Comparison of ENCODE assay signal across 24 cellular contexts in genomic region chr19:1612114-1613086, GRCh38. TPM values are rescaled to one million over a fixed set of nuclear protein-coding genes. Genes with fewer than 3 reads are reported as not detected.
DNase-seq lines count a peak whose midpoint lies in the region; ATAC-seq, FAIRE-seq and TF ChIP-seq lines count a peak whose summit lies in the region.
"Had no signal": no experiment of that assay in that cellular context is flagged by ENCODE, and none has a peak within 500 bp of the region (broad histone marks: within the 10 kb centered on the region; RNA-seq: fewer than 3 reads in every experiment).

No MANE protein-coding gene starts in this region.

- no peaks in the 10 kb centered on the region for H3K9me1 ChIP-seq in K562 (ENCODE audit: control insufficient read depth, insufficient read depth, low read length)

- H3K4me3 ChIP-seq in HepG2 (replicated peaks in 1 of 3; ENCODE audit: insufficient read depth in 1 of 3, low read depth in 2 of 3, low read length in 3 of 3) = no peak overlapping the region
- H3K4me3 ChIP-seq in right lobe of liver = no peak overlapping the region
- no peak overlapping the region for H3K4me3 ChIP-seq in HL-60 (replicated peaks; ENCODE audit: insufficient read depth, low read length)
- no peak overlapping the region for H3K4me3 ChIP-seq in K562
- H3K4me3 ChIP-seq: SJCRH30 had no signal

- H3K79me2 ChIP-seq in HepG2 (ENCODE audit: insufficient read depth, low read length) (no peaks in the 10 kb centered on the region), K562 (ENCODE audit: control insufficient read depth, insufficient read depth, low read length) (no peaks in the 10 kb centered on the region)

- H3K27ac ChIP-seq in HepG2 (ENCODE audit: extremely low read length, insufficient read depth, low read length) = no peak overlapping the region
- no peak overlapping the region for H3K27ac ChIP-seq in right lobe of liver
- peak overlapping the region; percentile 34; the same call in 1 of the 2 replicates for H3K27ac ChIP-seq in HL-60 (replicated peaks)
- no peak overlapping the region for H3K27ac ChIP-seq in K562 (ENCODE audit: extremely low read depth, low read depth, low read length)
- H3K27ac ChIP-seq: SJCRH30 had no signal

- CTCF ChIA-PET in HepG2 (lab: Yijun Ruan, JAX; ENCODE audit: low intra/inter-chr PET ratio, low total read pairs) = no interaction called here
- CTCF ChIA-PET in K562 (lab: Yijun Ruan, JAX; ENCODE audit: low intra/inter-chr PET ratio) = no interaction called here

- BruUV-seq in HepG2 (replicated peaks; lab: Mats Ljungman, UMichigan) (no TSS peak), K562 (replicated peaks; lab: Mats Ljungman, UMichigan) (no TSS peak)

- H3K27me3 ChIP-seq in HepG2 (ENCODE audit: control insufficient read depth in 1 of 2, insufficient read depth in 2 of 2, low read length in 2 of 2) (no peaks in the 10 kb centered on the region), right lobe of liver (no peaks in the 10 kb centered on the region), HL-60 (ENCODE audit: insufficient read depth, poor library complexity, severe bottlenecking) (no peaks in the 10 kb centered on the region), K562 (ENCODE audit: control insufficient read depth in 2 of 2, insufficient read depth in 2 of 2, low read length in 2 of 2) (no peaks in the 10 kb centered on the region)
- H3K27me3 ChIP-seq: SJCRH30 had no signal

- TF ChIP-seq POLR2A in HepG2 (IDR thresholded peaks at IDR 0.05; ENCODE audit: insufficient read depth in 1 of 2, low read depth in 2 of 2, low read length in 2 of 2) = no peak
- no peak for TF ChIP-seq POLR2A in right lobe of liver (IDR thresholded peaks at IDR 0.05)
- TF ChIP-seq POLR2A in K562 (conservative IDR thresholded peaks at IDR 0.05) = peak; percentile 29; the same call in 1 of the 2 replicates

- POLR2A ChIA-PET in HepG2 (lab: Yijun Ruan, JAX) (no interaction called here), K562 (lab: Yijun Ruan, JAX) (no interaction called here)

- no peaks in the 10 kb centered on the region for H3K9me3 ChIP-seq in HepG2 (ENCODE audit: low read length)
- H3K9me3 ChIP-seq in right lobe of liver = no peaks in the 10 kb centered on the region
- H3K9me3 ChIP-seq in K562 (replicated peaks; ENCODE audit: control insufficient read depth, insufficient read depth, low read depth, low read length) = no peaks in the 10 kb centered on the region
- H3K9me3 ChIP-seq: SJCRH30 had no signal

- no peak for TF ChIP-seq EP300 in HepG2 (IDR thresholded peaks at IDR 0.05; ENCODE audit: low read depth in 2 of 2, low read length in 2 of 2)
- TF ChIP-seq EP300 in HepG2 (CRISPR knock-in tag; IDR thresholded peaks at IDR 0.05; ENCODE audit: borderline replicate concordance) = no peak
- TF ChIP-seq EP300 in K562 (IDR thresholded peaks at IDR 0.05; ENCODE audit: low read length) = no peak

- TF ChIP-seq CTCF in HepG2 (CRISPR knock-in tag; IDR thresholded peaks at IDR 0.05) (no peak), right lobe of liver (IDR thresholded peaks at IDR 0.05) (no peak), HL-60 (IDR thresholded peaks at IDR 0.05; ENCODE audit: insufficient read depth, low read length) (no peak), K562 (IDR thresholded peaks at IDR 0.05 in 2 of 3, conservative IDR thresholded peaks at IDR 0.05 in 1 of 3; ENCODE audit: insufficient read depth in 2 of 3, low read depth in 1 of 3, low read length in 3 of 3) (no peak)

- in situ Hi-C loops in HepG2 (cut with HindIII; ENCODE audit: extremely low pct_ligation_motif_present, low pct_unique_long_range_greater_than_20kb) = no loop called here
- in situ Hi-C loops in K562 (cut with MboI) = no loop called here

- no peak for DNase-seq in HepG2 (ENCODE audit: low spot score)
- DNase-seq in right lobe of liver = no peak
- DNase-seq in HL-60 (ENCODE audit: low read depth in 1 of 2, low spot score in 1 of 2) = no peak
- no peak for DNase-seq in K562 (ENCODE audit: extremely low read depth in 1 of 4, low spot score in 3 of 4)
- DNase-seq in SW480 (ENCODE audit: low spot score) = no peak
- DNase-seq in activated gamma-delta T cell treated with Interleukin-2 at 50 U/mL for 16 hours = no peak
- no peak for DNase-seq in NCI-H1105 (lab: John Stamatoyannopoulos, UW)
- DNase-seq: AML-193, DMS53, GDM1, GOT3, IMR-90, Karpas-422, NCI-H1417, NCI-H1694 treated with DMSO at 0.1 percent for 48 hours, NCI-H2081 treated with DMSO at 0.1 percent for 48 hours, NCI-H2171 treated with DMSO at 0.1 percent for 48 hours, NCI-H526, PC-3, SJCRH30, T-helper 1 cell had no signal

- no peak for FAIRE-seq in HepG2 (lab: Jason Lieb, UNC)
- FAIRE-seq in K562 (lab: Jason Lieb, UNC) = no peak
- FAIRE-seq: D721Med, GM19239 had no signal

- H3K9ac ChIP-seq in HepG2 (ENCODE audit: insufficient read depth, low read depth, low read length) = no peak overlapping the region
- 0 out of 4 replicates have a peak overlapping the region, but pooled peaks of 1 of the 2 experiments have one; percentile 10 for H3K9ac ChIP-seq in K562 (ENCODE audit: insufficient read depth in 1 of 2, low read depth in 2 of 2, low read length in 2 of 2)

- H2AFZ ChIP-seq in HepG2 (ENCODE audit: low read length) = no peak overlapping the region
- H2AFZ ChIP-seq in K562 (ENCODE audit: low read depth, low read length) = no peak overlapping the region

- H3K36me3 ChIP-seq in HepG2 (replicated peaks in 1 of 2; ENCODE audit: control insufficient read depth in 1 of 2, insufficient read depth in 2 of 2, low read length in 2 of 2) (peaks cover 30 to 45% of the 10 kb centered on the region in 2 experiments; a peak in 4 of 5 replicates), right lobe of liver (peaks cover 0 to 11% (median 0%) of the 10 kb centered on the region in 4 donors), K562 (ENCODE audit: control insufficient read depth, insufficient read depth, low read length) (peaks cover 77% of the 10 kb centered on the region)

- no peak for ATAC-seq in HepG2
- no peak for ATAC-seq in right lobe of liver
- no peak for ATAC-seq in K562
- ATAC-seq in HG03280 (IDR thresholded peaks at IDR 0.05; ENCODE audit: unreplicated experiment) = no peak
- ATAC-seq: PC-3 had no signal

- TF ChIP-seq RAD21 in HepG2 (CRISPR knock-in tag; IDR thresholded peaks at IDR 0.05) (no peak), K562 (CRISPR knock-in tag; conservative IDR thresholded peaks at IDR 0.05 in 1 of 2, IDR thresholded peaks at IDR 0.05 in 1 of 2) (no peak)

- H3K4me1 ChIP-seq in HepG2 (ENCODE audit: insufficient read depth, low read length) = no peaks in the 10 kb centered on the region
- H3K4me1 ChIP-seq in right lobe of liver = no peaks in the 10 kb centered on the region
- H3K4me1 ChIP-seq in K562 (replicated peaks in 1 of 2; ENCODE audit: control insufficient read depth in 2 of 2, insufficient read depth in 2 of 2, low read length in 2 of 2) = peaks cover 0 to 44% of the 10 kb centered on the region in 2 experiments; a peak in 2 of 5 replicates
- H3K4me1 ChIP-seq: SJCRH30 had no signal

- 95% methylated on average over 35 of the region's 39 CpGs for WGBS in HepG2 (ENCODE audit: low lambda C conversion rate)
- 89% methylated on average over 13 of the region's 39 CpGs for WGBS in right lobe of liver (ENCODE audit: insufficient coverage, low coverage, low lambda C conversion rate, missing lambda C conversion rate)
- 96% methylated on average over 34 of the region's 39 CpGs for WGBS in K562 (ENCODE audit: insufficient coverage, low coverage, missing lambda C conversion rate)

- H4K20me1 ChIP-seq in HepG2 (ENCODE audit: insufficient read depth, low read length) (no peaks in the 10 kb centered on the region), K562 (replicated peaks; ENCODE audit: control insufficient read depth, insufficient read depth, low read length) (no peaks in the 10 kb centered on the region)

- no peak overlapping the region for H3K4me2 ChIP-seq in HepG2 (ENCODE audit: low read depth, low read length)
- H3K4me2 ChIP-seq in K562 (ENCODE audit: insufficient read depth, low read length) = no peak overlapping the region

- intact Hi-C loops in HepG2 (cut with micrococcal nuclease; ENCODE audit: unreplicated experiment) (no loop called here), right lobe of liver (cut with DNase I) (no loop called here), K562 (cut with micrococcal nuclease) (no loop called here)

RNA-seq across cellular contexts. Expression of gene UQCR11, which starts 7.1 kb away (rescaled TPM):
- 214 and 216 TPM in 2 replicates for total RNA-seq in HepG2 (2016; rRNA removed; fragmentation: Illumina TruSeq; extraction: Trizol)
- total RNA-seq in HepG2 (2016; cell fraction: cytosol; rRNA removed; fragmentation: Illumina TruSeq; extraction: Trizol; ENCODE audit: low read depth) = 181 and 320 TPM in 2 replicates
- total RNA-seq in HepG2 (2016; cell fraction: insoluble cytoplasmic fraction; rRNA removed; fragmentation: Illumina TruSeq; extraction: Trizol) = 205 and 210 TPM in 2 replicates
- total RNA-seq in HepG2 (2016; cell fraction: membrane; rRNA removed; fragmentation: Illumina TruSeq; extraction: Trizol) = 252 and 309 TPM in 2 replicates
- 63.8 and 65.4 TPM in 2 replicates for total RNA-seq in HepG2 (2016; cell fraction: nucleus; rRNA removed; fragmentation: Illumina TruSeq; extraction: Trizol)
- 111 and 125 TPM in 2 replicates for polyA plus RNA-seq in HepG2 (2011; rRNA removed)
- polyA plus RNA-seq in HepG2 (2011; cell fraction: cytosol; rRNA removed) = 81.4 and 152 TPM in 2 replicates
- polyA plus RNA-seq in HepG2 (2011; cell fraction: nucleus; rRNA removed) = 46.6 and 47.9 TPM in 2 replicates
- polyA plus RNA-seq in HepG2 (2012) = 92.9 and 123 TPM in 2 replicates
- polyA plus RNA-seq in HepG2 (2016; cell fraction: cytosol; fragmentation: Illumina TruSeq; extraction: Trizol; ENCODE audit: low read depth) = 249 and 487 TPM in 2 replicates
- 158 and 171 TPM in 2 replicates for polyA plus RNA-seq in HepG2 (2016; cell fraction: insoluble cytoplasmic fraction; fragmentation: Illumina TruSeq; extraction: Trizol; ENCODE audit: low read depth)
- polyA plus RNA-seq in HepG2 (2016; cell fraction: membrane; fragmentation: Illumina TruSeq; extraction: Trizol; ENCODE audit: low read depth) = 210 and 295 TPM in 2 replicates
- 98.1 and 120 TPM in 2 replicates for polyA plus RNA-seq in HepG2 (2016; cell fraction: nucleus; fragmentation: Illumina TruSeq; extraction: Trizol; ENCODE audit: insufficient read depth, low read depth)
- 32.9 and 62.2 TPM in 2 replicates for polyA minus RNA-seq in HepG2 (2011; rRNA and poly(A)+ RNA removed; ENCODE audit: low replicate concordance)
- 12.7 and 18.7 TPM in 2 replicates for polyA minus RNA-seq in HepG2 (2011; cell fraction: cytosol; rRNA and poly(A)+ RNA removed)
- polyA minus RNA-seq in HepG2 (2011; cell fraction: nucleus; rRNA and poly(A)+ RNA removed) = 15.9 and 18.2 TPM in 2 replicates
- 100 to 1,000 TPM in 4 of 6 experiments, 10 to 100 TPM in 2; 59.6 to 202 (median 172) TPM for total RNA-seq in right lobe of liver
- total RNA-seq in K562 (2011; cell fraction: chromatin; rRNA removed; ENCODE audit: low replicate concordance) = 49.4 and 136 TPM in 2 replicates
- total RNA-seq in K562 (2011; cell fraction: nucleolus; rRNA removed) = 110 and 114 TPM in 2 replicates
- total RNA-seq in K562 (2011; cell fraction: nucleoplasm; rRNA removed) = 78.5 and 82.1 TPM in 2 replicates
- 203 and 259 TPM in 2 replicates for total RNA-seq in K562 (2014; rRNA removed)
- 62.7 and 65.9 TPM in 2 replicates for total RNA-seq in K562 (2014; rRNA removed; fragmentation: Illumina TruSeq; extraction: Trizol)
- 94.2 and 104 TPM in 2 replicates for total RNA-seq in K562 (2015; rRNA removed; fragmentation: Illumina TruSeq; extraction: Trizol)
- 355 and 411 TPM in 2 replicates for total RNA-seq in K562 (2021)
- 390 and 494 TPM in 2 replicates for polyA plus RNA-seq in K562 (2011; rRNA removed)
- 245 and 412 TPM in 2 replicates for polyA plus RNA-seq in K562 (2011; cell fraction: cytosol; rRNA removed)
- polyA plus RNA-seq in K562 (2011; cell fraction: nucleus; rRNA removed) = 128 and 175 TPM in 2 replicates
- polyA plus RNA-seq in K562 (2012) = 203 and 322 TPM in 2 replicates
- polyA plus RNA-seq in K562 (2014; fragmentation: Illumina TruSeq; extraction: Trizol) = 57.6 and 122 TPM in 2 replicates
- polyA plus RNA-seq in K562 (2014; fragmentation: Nextera tagmentation; extraction: Ambion mirVana) = 100 to 1,000 TPM; 225 to 394 TPM
- polyA plus RNA-seq in K562 (2014; rRNA removed) = 329 and 366 TPM in 2 replicates
- 24.6 and 35.3 TPM in 2 replicates for polyA minus RNA-seq in K562 (2011; rRNA and poly(A)+ RNA removed)
- polyA minus RNA-seq in K562 (2011; cell fraction: cytosol; rRNA and poly(A)+ RNA removed) = 35.2 and 46.2 TPM in 2 replicates
- 26.8 and 31.8 TPM in 2 replicates for polyA minus RNA-seq in K562 (2011; cell fraction: nucleus; rRNA and poly(A)+ RNA removed)

RNA-seq across cellular contexts. Expression of gene MBD3, which starts 19.7 kb away (rescaled TPM):
- total RNA-seq in HepG2 (2016; rRNA removed; fragmentation: Illumina TruSeq; extraction: Trizol) (58.9 and 76.9 TPM in 2 replicates), right lobe of liver (10 to 100 TPM; 27.3 to 72.1 (median 30.1) TPM), K562 (2014; rRNA removed) (135 and 157 TPM in 2 replicates), K562 (2014; rRNA removed; fragmentation: Illumina TruSeq; extraction: Trizol) (11.4 and 12.6 TPM in 2 replicates), K562 (2015; rRNA removed; fragmentation: Illumina TruSeq; extraction: Trizol) (51.9 and 62.9 TPM in 2 replicates), K562 (2021) (114 and 137 TPM in 2 replicates)
- 18.4 and 19.5 TPM in 2 replicates for total RNA-seq in HepG2 (2016; cell fraction: cytosol; rRNA removed; fragmentation: Illumina TruSeq; extraction: Trizol; ENCODE audit: low read depth)
- total RNA-seq in HepG2 (2016; cell fraction: insoluble cytoplasmic fraction; rRNA removed; fragmentation: Illumina TruSeq; extraction: Trizol) = 59.4 and 81.3 TPM in 2 replicates
- total RNA-seq in HepG2 (2016; cell fraction: membrane; rRNA removed; fragmentation: Illumina TruSeq; extraction: Trizol) = 58.1 and 59.8 TPM in 2 replicates
- total RNA-seq in HepG2 (2016; cell fraction: nucleus; rRNA removed; fragmentation: Illumina TruSeq; extraction: Trizol) = 37.4 and 41.1 TPM in 2 replicates
- polyA plus RNA-seq in HepG2 (2011; rRNA removed) (21.2 and 32.4 TPM in 2 replicates), K562 (2011; rRNA removed) (30.9 and 37.9 TPM in 2 replicates), K562 (2014; fragmentation: Illumina TruSeq; extraction: Trizol) (7.7 and 39.8 TPM in 2 replicates), K562 (2014; fragmentation: Nextera tagmentation; extraction: Ambion mirVana) (under 1 TPM; 0.24 to 0.52 TPM), K562 (2014; rRNA removed) (94.4 and 103 TPM in 2 replicates)
- polyA plus RNA-seq in HepG2 (2011; cell fraction: cytosol; rRNA removed) = 25.5 and 43.1 TPM in 2 replicates
- polyA plus RNA-seq in HepG2 (2011; cell fraction: nucleus; rRNA removed) = 88.4 and 96.9 TPM in 2 replicates
- 21.4 and 34.5 TPM in 2 replicates for polyA plus RNA-seq in HepG2 (2012)
- 19.9 and 20.7 TPM in 2 replicates for polyA plus RNA-seq in HepG2 (2016; cell fraction: cytosol; fragmentation: Illumina TruSeq; extraction: Trizol; ENCODE audit: low read depth)
- 57.2 and 62.2 TPM in 2 replicates for polyA plus RNA-seq in HepG2 (2016; cell fraction: insoluble cytoplasmic fraction; fragmentation: Illumina TruSeq; extraction: Trizol; ENCODE audit: low read depth)
- 39.6 and 43.3 TPM in 2 replicates for polyA plus RNA-seq in HepG2 (2016; cell fraction: membrane; fragmentation: Illumina TruSeq; extraction: Trizol; ENCODE audit: low read depth)
- 100 and 109 TPM in 2 replicates for polyA plus RNA-seq in HepG2 (2016; cell fraction: nucleus; fragmentation: Illumina TruSeq; extraction: Trizol; ENCODE audit: insufficient read depth, low read depth)
- 65.5 and 79.2 TPM in 2 replicates for polyA minus RNA-seq in HepG2 (2011; rRNA and poly(A)+ RNA removed; ENCODE audit: low replicate concordance)
- 29.4 and 32.5 TPM in 2 replicates for polyA minus RNA-seq in HepG2 (2011; cell fraction: cytosol; rRNA and poly(A)+ RNA removed)
- 20.1 and 22.0 TPM in 2 replicates for polyA minus RNA-seq in HepG2 (2011; cell fraction: nucleus; rRNA and poly(A)+ RNA removed)
- 89.8 and 204 TPM in 2 replicates for total RNA-seq in K562 (2011; cell fraction: chromatin; rRNA removed; ENCODE audit: low replicate concordance)
- total RNA-seq in K562 (2011; cell fraction: nucleolus; rRNA removed) = 153 TPM in 2 replicates
- 99.7 and 106 TPM in 2 replicates for total RNA-seq in K562 (2011; cell fraction: nucleoplasm; rRNA removed)
- polyA plus RNA-seq in K562 (2011; cell fraction: cytosol; rRNA removed) = 58.0 and 173 TPM in 2 replicates
- polyA plus RNA-seq in K562 (2011; cell fraction: nucleus; rRNA removed) = 66.0 and 127 TPM in 2 replicates
- 65.7 and 74.0 TPM in 2 replicates for polyA plus RNA-seq in K562 (2012)
- polyA minus RNA-seq in K562 (2011; rRNA and poly(A)+ RNA removed) = 35.8 and 69.0 TPM in 2 replicates
- polyA minus RNA-seq in K562 (2011; cell fraction: cytosol; rRNA and poly(A)+ RNA removed) = 99.0 and 105 TPM in 2 replicates
- 27.9 and 29.1 TPM in 2 replicates for polyA minus RNA-seq in K562 (2011; cell fraction: nucleus; rRNA and poly(A)+ RNA removed)

RNA-seq across cellular contexts. Expression of gene TCF3, which starts 40.0 kb away (rescaled TPM):
- 38.0 and 53.2 TPM in 2 replicates for total RNA-seq in HepG2 (2016; rRNA removed; fragmentation: Illumina TruSeq; extraction: Trizol)
- total RNA-seq in HepG2 (2016; cell fraction: cytosol; rRNA removed; fragmentation: Illumina TruSeq; extraction: Trizol; ENCODE audit: low read depth) = 24.5 and 28.5 TPM in 2 replicates
- total RNA-seq in HepG2 (2016; cell fraction: insoluble cytoplasmic fraction; rRNA removed; fragmentation: Illumina TruSeq; extraction: Trizol) = 29.0 and 50.0 TPM in 2 replicates
- 81.6 and 83.0 TPM in 2 replicates for total RNA-seq in HepG2 (2016; cell fraction: membrane; rRNA removed; fragmentation: Illumina TruSeq; extraction: Trizol)
- total RNA-seq in HepG2 (2016; cell fraction: nucleus; rRNA removed; fragmentation: Illumina TruSeq; extraction: Trizol) = 28.3 and 35.7 TPM in 2 replicates
- polyA plus RNA-seq in HepG2 (2011; rRNA removed) = 51.4 and 52.0 TPM in 2 replicates
- 39.6 and 81.0 TPM in 2 replicates for polyA plus RNA-seq in HepG2 (2011; cell fraction: cytosol; rRNA removed)
- 168 and 260 TPM in 2 replicates for polyA plus RNA-seq in HepG2 (2011; cell fraction: nucleus; rRNA removed)
- polyA plus RNA-seq in HepG2 (2012) = 51.8 and 53.9 TPM in 2 replicates
- polyA plus RNA-seq in HepG2 (2016; cell fraction: cytosol; fragmentation: Illumina TruSeq; extraction: Trizol; ENCODE audit: low read depth) = 65.0 and 68.6 TPM in 2 replicates
- 77.8 and 91.9 TPM in 2 replicates for polyA plus RNA-seq in HepG2 (2016; cell fraction: insoluble cytoplasmic fraction; fragmentation: Illumina TruSeq; extraction: Trizol; ENCODE audit: low read depth)
- 123 and 140 TPM in 2 replicates for polyA plus RNA-seq in HepG2 (2016; cell fraction: membrane; fragmentation: Illumina TruSeq; extraction: Trizol; ENCODE audit: low read depth)
- polyA plus RNA-seq in HepG2 (2016; cell fraction: nucleus; fragmentation: Illumina TruSeq; extraction: Trizol; ENCODE audit: insufficient read depth, low read depth) = 119 and 120 TPM in 2 replicates
- 55.1 and 105 TPM in 2 replicates for polyA minus RNA-seq in HepG2 (2011; rRNA and poly(A)+ RNA removed; ENCODE audit: low replicate concordance)
- polyA minus RNA-seq in HepG2 (2011; cell fraction: cytosol; rRNA and poly(A)+ RNA removed) = 44.3 and 47.1 TPM in 2 replicates
- 17.8 and 22.5 TPM in 2 replicates for polyA minus RNA-seq in HepG2 (2011; cell fraction: nucleus; rRNA and poly(A)+ RNA removed)
- total RNA-seq in right lobe of liver = 10 to 100 TPM; 11.0 to 30.1 (median 15.9) TPM
- 46.3 and 93.5 TPM in 2 replicates for total RNA-seq in K562 (2011; cell fraction: chromatin; rRNA removed; ENCODE audit: low replicate concordance)
- total RNA-seq in K562 (2011; cell fraction: nucleolus; rRNA removed) = 72.8 and 74.5 TPM in 2 replicates
- 46.6 and 55.9 TPM in 2 replicates for total RNA-seq in K562 (2011; cell fraction: nucleoplasm; rRNA removed)
- 201 and 273 TPM in 2 replicates for total RNA-seq in K562 (2014; rRNA removed)
- 34.6 and 36.1 TPM in 2 replicates for total RNA-seq in K562 (2014; rRNA removed; fragmentation: Illumina TruSeq; extraction: Trizol)
- 84.0 and 96.5 TPM in 2 replicates for total RNA-seq in K562 (2015; rRNA removed; fragmentation: Illumina TruSeq; extraction: Trizol)
- total RNA-seq in K562 (2021) = 229 and 259 TPM in 2 replicates
- polyA plus RNA-seq in K562 (2011; rRNA removed) = 61.7 and 62.0 TPM in 2 replicates
- 76.1 and 277 TPM in 2 replicates for polyA plus RNA-seq in K562 (2011; cell fraction: cytosol; rRNA removed)
- polyA plus RNA-seq in K562 (2011; cell fraction: nucleus; rRNA removed) = 97.7 and 198 TPM in 2 replicates
- 117 and 145 TPM in 2 replicates for polyA plus RNA-seq in K562 (2012)
- 84.9 and 128 TPM in 2 replicates for polyA plus RNA-seq in K562 (2014; fragmentation: Illumina TruSeq; extraction: Trizol)
- 1 to 10 TPM; 5.6 to 5.7 TPM for polyA plus RNA-seq in K562 (2014; fragmentation: Nextera tagmentation; extraction: Ambion mirVana)
- 171 and 173 TPM in 2 replicates for polyA plus RNA-seq in K562 (2014; rRNA removed)
- 17.3 and 29.0 TPM in 2 replicates for polyA minus RNA-seq in K562 (2011; rRNA and poly(A)+ RNA removed)
- polyA minus RNA-seq in K562 (2011; cell fraction: cytosol; rRNA and poly(A)+ RNA removed) = 92.9 and 128 TPM in 2 replicates
- 30.5 and 31.8 TPM in 2 replicates for polyA minus RNA-seq in K562 (2011; cell fraction: nucleus; rRNA and poly(A)+ RNA removed)

RNA-seq across cellular contexts. Expression of gene MEX3D, which starts 44.3 kb away (rescaled TPM):
- 10.2 and 17.1 TPM in 2 replicates for total RNA-seq in HepG2 (2016; rRNA removed; fragmentation: Illumina TruSeq; extraction: Trizol)
- total RNA-seq in HepG2 (2016; cell fraction: cytosol; rRNA removed; fragmentation: Illumina TruSeq; extraction: Trizol; ENCODE audit: low read depth) = 10.6 and 10.7 TPM in 2 replicates
- 10.3 and 17.0 TPM in 2 replicates for total RNA-seq in HepG2 (2016; cell fraction: insoluble cytoplasmic fraction; rRNA removed; fragmentation: Illumina TruSeq; extraction: Trizol)
- total RNA-seq in HepG2 (2016; cell fraction: membrane; rRNA removed; fragmentation: Illumina TruSeq; extraction: Trizol) = 27.7 and 29.2 TPM in 2 replicates
- 4.7 and 6.4 TPM in 2 replicates for total RNA-seq in HepG2 (2016; cell fraction: nucleus; rRNA removed; fragmentation: Illumina TruSeq; extraction: Trizol)
- 3.6 and 5.8 TPM in 2 replicates for polyA plus RNA-seq in HepG2 (2011; rRNA removed)
- polyA plus RNA-seq in HepG2 (2011; cell fraction: cytosol; rRNA removed) = 5.0 and 10.1 TPM in 2 replicates
- 6.6 and 7.0 TPM in 2 replicates for polyA plus RNA-seq in HepG2 (2011; cell fraction: nucleus; rRNA removed)
- 5.7 and 7.1 TPM in 2 replicates for polyA plus RNA-seq in HepG2 (2012)
- 9.6 and 10.4 TPM in 2 replicates for polyA plus RNA-seq in HepG2 (2016; cell fraction: cytosol; fragmentation: Illumina TruSeq; extraction: Trizol; ENCODE audit: low read depth)
- polyA plus RNA-seq in HepG2 (2016; cell fraction: insoluble cytoplasmic fraction; fragmentation: Illumina TruSeq; extraction: Trizol; ENCODE audit: low read depth) = 15.4 and 15.7 TPM in 2 replicates
- polyA plus RNA-seq in HepG2 (2016; cell fraction: membrane; fragmentation: Illumina TruSeq; extraction: Trizol; ENCODE audit: low read depth) = 19.9 and 23.7 TPM in 2 replicates
- 10.8 and 12.5 TPM in 2 replicates for polyA plus RNA-seq in HepG2 (2016; cell fraction: nucleus; fragmentation: Illumina TruSeq; extraction: Trizol; ENCODE audit: insufficient read depth, low read depth)
- 6.0 and 19.1 TPM in 2 replicates for polyA minus RNA-seq in HepG2 (2011; rRNA and poly(A)+ RNA removed; ENCODE audit: low replicate concordance)
- 19.3 and 20.6 TPM in 2 replicates for polyA minus RNA-seq in HepG2 (2011; cell fraction: cytosol; rRNA and poly(A)+ RNA removed)
- polyA minus RNA-seq in HepG2 (2011; cell fraction: nucleus; rRNA and poly(A)+ RNA removed) = 3.0 TPM in 2 replicates
- 10 to 100 TPM in 3 of 6 experiments, 1 to 10 TPM in 3; 6.7 to 16.6 (median 10.3) TPM for total RNA-seq in right lobe of liver
- total RNA-seq in K562 (2011; cell fraction: chromatin; rRNA removed; ENCODE audit: low replicate concordance) = 1.3 and 3.7 TPM in 2 replicates
- 7.0 and 7.7 TPM in 2 replicates for total RNA-seq in K562 (2011; cell fraction: nucleolus; rRNA removed)
- 3.1 and 3.2 TPM in 2 replicates for total RNA-seq in K562 (2011; cell fraction: nucleoplasm; rRNA removed)
- total RNA-seq in K562 (2014; rRNA removed) = 39.3 and 48.8 TPM in 2 replicates
- total RNA-seq in K562 (2014; rRNA removed; fragmentation: Illumina TruSeq; extraction: Trizol) = 5.7 and 6.5 TPM in 2 replicates
- total RNA-seq in K562 (2015; rRNA removed; fragmentation: Illumina TruSeq; extraction: Trizol) = 9.5 and 9.8 TPM in 2 replicates
- total RNA-seq in K562 (2021) = 34.0 and 35.9 TPM in 2 replicates
- polyA plus RNA-seq in K562 (2011; rRNA removed) = 2.6 and 3.3 TPM in 2 replicates
- polyA plus RNA-seq in K562 (2011; cell fraction: cytosol; rRNA removed) = 3.5 and 29.9 TPM in 2 replicates
- 2.1 and 5.8 TPM in 2 replicates for polyA plus RNA-seq in K562 (2011; cell fraction: nucleus; rRNA removed)
- 6.4 and 7.7 TPM in 2 replicates for polyA plus RNA-seq in K562 (2012)
- 2.6 and 4.4 TPM in 2 replicates for polyA plus RNA-seq in K562 (2014; fragmentation: Illumina TruSeq; extraction: Trizol)
- polyA plus RNA-seq in K562 (2014; fragmentation: Nextera tagmentation; extraction: Ambion mirVana) = 1 to 10 TPM; 1.7 to 1.9 TPM
- 11.6 and 11.9 TPM in 2 replicates for polyA plus RNA-seq in K562 (2014; rRNA removed)
- 1.0 and 1.6 TPM in 2 replicates for polyA minus RNA-seq in K562 (2011; rRNA and poly(A)+ RNA removed)
- polyA minus RNA-seq in K562 (2011; cell fraction: cytosol; rRNA and poly(A)+ RNA removed) = 20.2 and 21.8 TPM in 2 replicates
- 2.4 and 3.0 TPM in 2 replicates for polyA minus RNA-seq in K562 (2011; cell fraction: nucleus; rRNA and poly(A)+ RNA removed)

Comparison
In these comparisons a context has a peak if more than half of its experiments do, and no peak if none do; other contexts are left out.
1. Of the 241 proteins assayed by ChIP-seq in both HepG2 and K562: peak only in HepG2: PCBP1 and RBM22; only in K562: POLR2A, POLR2AphosphoS5, POLR2G and ZBTB33; in both: none; in neither: 235.